9 cellular contexts compared by ENCODE assay signal in genomic region chr3:141401095-141401494, GRCh38. TPM values are rescaled to one million over a fixed set of nuclear protein-coding genes. Genes with fewer than 3 reads are reported as not detected.
DNase-seq lines count a peak whose midpoint lies in the region; ATAC-seq and TF ChIP-seq lines count a peak whose summit lies in the region.
"Had no signal": no experiment of that assay in that cellular context is flagged by ENCODE, and none has a peak within 500 bp of the region (broad histone marks: within the 10 kb centered on the region; RNA-seq: fewer than 3 reads in every experiment).

No MANE protein-coding gene starts in this region.

- intact Hi-C loops in HCT116 (cut with micrococcal nuclease) = no loop called here

- no peak overlapping the region for H3K4me3 ChIP-seq in HCT116 (replicated peaks in 1 of 2; ENCODE audit: low read depth in 1 of 2, low read length in 2 of 2)
- no peak overlapping the region for H3K4me3 ChIP-seq in fibroblast of the aortic adventitia (ENCODE audit: low read depth, low read length)
- H3K4me3 ChIP-seq in skin epidermis = no peak overlapping the region

- RAD21 ChIA-PET in HCT116 (lab: Charles Lee; ENCODE audit: low non-redundant PET in 1 of 2, low total read pairs in 2 of 2, uncharacterized antibody in 2 of 2, unreplicated experiment in 2 of 2) = no interaction called here

- H3K4me1 Mint-ChIP-seq in WTC11 = peaks cover 33% of the 10 kb centered on the region

- H3K4me1 ChIP-seq in HCT116 (ENCODE audit: control insufficient read depth in 1 of 2, insufficient read depth in 2 of 2, low read length in 2 of 2) = peaks cover 10 to 23% of the 10 kb centered on the region in 2 experiments

- no peak for TF ChIP-seq POLR2A in HCT116 (IDR thresholded peaks at IDR 0.05; ENCODE audit: borderline replicate concordance, extremely low read depth, insufficient read depth, insufficient read length)

- no peaks in the 10 kb centered on the region for H4K20me1 ChIP-seq in HCT116 (ENCODE audit: insufficient read depth)

- H3K79me2 ChIP-seq in HCT116 (ENCODE audit: insufficient read depth, low read length) = 0 out of 2 replicates have a peak, but pooled peaks cover 3% of the 10 kb centered on the region

- TF ChIP-seq RAD21 in HCT116 (IDR thresholded peaks at IDR 0.05; ENCODE audit: low read depth) = no peak

- ATAC-seq in HCT116 (no peak), WTC11 (no peak)

- H3K4me3 Mint-ChIP-seq in WTC11 = peak overlapping the region; percentile 26; the same call in 1 of the 2 replicates

- H3K27me3 ChIP-seq in HCT116 (ENCODE audit: insufficient read depth, low read length) = no peaks in the 10 kb centered on the region

- peaks cover 15% of the 10 kb centered on the region for H3K9me3 Mint-ChIP-seq in WTC11

- TF ChIP-seq CTCF in HCT116 (IDR thresholded peaks at IDR 0.05 in 2 of 3, conservative IDR thresholded peaks at IDR 0.05 in 1 of 3; ENCODE audit: borderline replicate concordance in 1 of 3, insufficient read depth in 1 of 3, low read depth in 2 of 3, low read length in 2 of 3) (no peak), WTC11 (IDR thresholded peaks at IDR 0.05) (no peak), fibroblast of the aortic adventitia (IDR thresholded peaks at IDR 0.05; ENCODE audit: insufficient read depth, low read length) (no peak)

- H3K36me3 Mint-ChIP-seq in WTC11 = peaks cover 14% of the 10 kb centered on the region

- peaks cover 21% of the 10 kb centered on the region for H3K27me3 Mint-ChIP-seq in WTC11 (ENCODE audit: low read depth)

- CTCF ChIA-PET in HCT116 (lab: Charles Lee) (interaction anchor here (2.2 kb wide), 1 partner anchor 40 kb away, joined by 4 read pairs; no protein-coding TSS in a partner anchor), WTC11 (lab: Charles Lee) (interaction anchor here (0.7 to 1.8 kb wide), 5 partner anchors 40 to 1913 kb away, joined by 3 to 12 read pairs (median 4); no protein-coding TSS in a partner anchor)

- H3K9ac ChIP-seq in HCT116 (ENCODE audit: low read length) = no peak overlapping the region

- no TSS peak for BruUV-seq in HCT116 (replicated peaks; lab: Mats Ljungman, UMichigan)

- H3K9me2 ChIP-seq in HCT116 (ENCODE audit: insufficient read depth) = no peaks in the 10 kb centered on the region

- H3K27ac ChIP-seq in HCT116 (ENCODE audit: low read depth, low read length) (no peak overlapping the region), skin epidermis (peak overlapping the region in 20 of 21 experiments; percentile 17 to 100 (median 98))

- H3K36me3 ChIP-seq in HCT116 (ENCODE audit: control insufficient read depth in 1 of 2, insufficient read depth in 2 of 2, low read length in 2 of 2) = peaks cover 0 to 20% of the 10 kb centered on the region in 2 experiments; a peak in 1 of 4 replicates

- no peak overlapping the region for H2AFZ ChIP-seq in HCT116 (ENCODE audit: low read depth, low read length, poor library complexity, severe bottlenecking)

- no peak overlapping the region for H3K27ac Mint-ChIP-seq in WTC11

- no peaks in the 10 kb centered on the region; a peak in 1 of 4 replicates for H3K9me3 ChIP-seq in HCT116 (ENCODE audit: control insufficient read depth in 1 of 2, insufficient read depth in 1 of 2, low read depth in 1 of 2, low read length in 2 of 2)

- POLR2A ChIA-PET in HCT116 (lab: Charles Lee) = interaction anchor here (1.5 kb wide), 1 partner anchor 17 kb away, joined by 3 read pairs; no protein-coding TSS in a partner anchor
- POLR2A ChIA-PET in WTC11 (lab: Charles Lee) = interaction anchor here (1.0 to 1.2 kb wide), 2 partner anchors 11 to 39 kb away, joined by 3 to 6 read pairs; no protein-coding TSS in a partner anchor

- peak overlapping the region; percentile 88; the same call in 1 of the 2 replicates for H3K4me2 ChIP-seq in HCT116 (ENCODE audit: low read length)

- DNase-seq in HCT116 (ENCODE audit: low read depth, low spot score) (no peak), WTC11 (ENCODE audit: low spot score) (no peak), fibroblast of the aortic adventitia (ENCODE audit: low read depth) (peak; percentile 19), NCI-H524 (lab: John Stamatoyannopoulos, UW) (no peak), GM03348 (ENCODE audit: low spot score) (no peak)
- no peak for DNase-seq in stimulated activated CD4-positive, alpha-beta T cell treated with anti-CD3 and anti-CD28 coated beads, Interleukin-4, amount 100 ng/mL, for 1 hour
- DNase-seq: GF-D8, NCI-H2171 had no signal

TF ChIP-seq in HCT116, 20 proteins besides CTCF, POLR2A, EP300 and RAD21 (continues in another document):
- TF ChIP-seq YY1 (IDR thresholded peaks at IDR 0.05; ENCODE audit: extremely low read depth, insufficient replicate concordance, low read depth, low read length) (no peak), EZH2phosphoT487 (IDR thresholded peaks at IDR 0.05; ENCODE audit: borderline replicate concordance) (no peak), SRF (IDR thresholded peaks at IDR 0.05; ENCODE audit: low read depth) (no peak), ZFX (IDR thresholded peaks at IDR 0.05) (no peak), EGR1 (IDR thresholded peaks at IDR 0.05; ENCODE audit: low read depth) (no peak), REST (IDR thresholded peaks at IDR 0.05; ENCODE audit: low read depth) (no peak), EZH2 (IDR thresholded peaks at IDR 0.05) (no peak)
- TF ChIP-seq, protein P1, sequence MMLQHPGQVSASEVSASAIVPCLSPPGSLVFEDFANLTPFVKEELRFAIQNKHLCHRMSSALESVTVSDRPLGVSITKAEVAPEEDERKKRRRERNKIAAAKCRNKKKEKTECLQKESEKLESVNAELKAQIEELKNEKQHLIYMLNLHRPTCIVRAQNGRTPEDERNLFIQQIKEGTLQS (IDR thresholded peaks at IDR 0.05) = no peak

TF ChIP-seq in WTC11, 78 proteins besides CTCF, POLR2A, EP300 and RAD21:
- TF ChIP-seq TEAD4 (CRISPR knock-in tag; IDR thresholded peaks at IDR 0.05) (no peak), ATF1 (CRISPR knock-in tag; IDR thresholded peaks at IDR 0.05) (no peak), TEAD1 (CRISPR knock-in tag; IDR thresholded peaks at IDR 0.05) (no peak), GTF2I (CRISPR knock-in tag; conservative IDR thresholded peaks at IDR 0.05) (no peak), NR1H2 (CRISPR knock-in tag; IDR thresholded peaks at IDR 0.05) (no peak), FOXK1 (CRISPR knock-in tag; IDR thresholded peaks at IDR 0.05) (no peak), ZNF263 (CRISPR knock-in tag; IDR thresholded peaks at IDR 0.05; ENCODE audit: low read depth) (no peak)
- TF ChIP-seq, protein P2, sequence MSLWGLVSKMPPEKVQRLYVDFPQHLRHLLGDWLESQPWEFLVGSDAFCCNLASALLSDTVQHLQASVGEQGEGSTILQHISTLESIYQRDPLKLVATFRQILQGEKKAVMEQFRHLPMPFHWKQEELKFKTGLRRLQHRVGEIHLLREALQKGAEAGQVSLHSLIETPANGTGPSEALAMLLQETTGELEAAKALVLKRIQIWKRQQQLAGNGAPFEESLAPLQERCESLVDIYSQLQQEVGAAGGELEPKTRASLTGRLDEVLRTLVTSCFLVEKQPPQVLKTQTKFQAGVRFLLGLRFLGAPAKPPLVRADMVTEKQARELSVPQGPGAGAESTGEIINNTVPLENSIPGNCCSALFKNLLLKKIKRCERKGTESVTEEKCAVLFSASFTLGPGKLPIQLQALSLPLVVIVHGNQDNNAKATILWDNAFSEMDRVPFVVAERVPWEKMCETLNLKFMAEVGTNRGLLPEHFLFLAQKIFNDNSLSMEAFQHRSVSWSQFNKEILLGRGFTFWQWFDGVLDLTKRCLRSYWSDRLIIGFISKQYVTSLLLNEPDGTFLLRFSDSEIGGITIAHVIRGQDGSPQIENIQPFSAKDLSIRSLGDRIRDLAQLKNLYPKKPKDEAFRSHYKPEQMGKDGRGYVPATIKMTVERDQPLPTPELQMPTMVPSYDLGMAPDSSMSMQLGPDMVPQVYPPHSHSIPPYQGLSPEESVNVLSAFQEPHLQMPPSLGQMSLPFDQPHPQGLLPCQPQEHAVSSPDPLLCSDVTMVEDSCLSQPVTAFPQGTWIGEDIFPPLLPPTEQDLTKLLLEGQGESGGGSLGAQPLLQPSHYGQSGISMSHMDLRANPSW (CRISPR knock-in tag; conservative IDR thresholded peaks at IDR 0.05; ENCODE audit: low read depth) = no peak
- TF ChIP-seq, protein P3, sequence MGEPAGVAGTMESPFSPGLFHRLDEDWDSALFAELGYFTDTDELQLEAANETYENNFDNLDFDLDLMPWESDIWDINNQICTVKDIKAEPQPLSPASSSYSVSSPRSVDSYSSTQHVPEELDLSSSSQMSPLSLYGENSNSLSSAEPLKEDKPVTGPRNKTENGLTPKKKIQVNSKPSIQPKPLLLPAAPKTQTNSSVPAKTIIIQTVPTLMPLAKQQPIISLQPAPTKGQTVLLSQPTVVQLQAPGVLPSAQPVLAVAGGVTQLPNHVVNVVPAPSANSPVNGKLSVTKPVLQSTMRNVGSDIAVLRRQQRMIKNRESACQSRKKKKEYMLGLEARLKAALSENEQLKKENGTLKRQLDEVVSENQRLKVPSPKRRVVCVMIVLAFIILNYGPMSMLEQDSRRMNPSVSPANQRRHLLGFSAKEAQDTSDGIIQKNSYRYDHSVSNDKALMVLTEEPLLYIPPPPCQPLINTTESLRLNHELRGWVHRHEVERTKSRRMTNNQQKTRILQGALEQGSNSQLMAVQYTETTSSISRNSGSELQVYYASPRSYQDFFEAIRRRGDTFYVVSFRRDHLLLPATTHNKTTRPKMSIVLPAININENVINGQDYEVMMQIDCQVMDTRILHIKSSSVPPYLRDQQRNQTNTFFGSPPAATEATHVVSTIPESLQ (CRISPR knock-in tag; IDR thresholded peaks at IDR 0.05) = no peak

RNA-seq across cellular contexts. Expression of gene ZBTB38, which starts 32.8 kb away (rescaled TPM):
- 33.5 TPM for total RNA-seq in HCT116 (2021; ENCODE audit: unreplicated experiment)
- polyA plus RNA-seq in HCT116 (2012) = 11.1 and 15.2 TPM in 2 replicates
- 10.5 to 12.3 TPM (median 11.6 TPM) in 3 replicates for total RNA-seq in WTC11 (2021)
- 52.4 and 267 TPM in 2 replicates for total RNA-seq in fibroblast of the aortic adventitia (ENCODE audit: low replicate concordance)
